Comparison of ENCODE assay signal across 1 cellular context in genomic region chr20:32462900-32463641, GRCh38.
TF ChIP-seq lines count a peak whose summit lies in the region.

No MANE protein-coding gene starts in this region.

TF ChIP-seq in HepG2, 621 proteins besides CTCF, POLR2A, EP300 and RAD21 (continued from another document):
- TF ChIP-seq ZNF530 (CRISPR knock-in tag; IDR thresholded peaks at IDR 0.05; ENCODE audit: low read depth) (no peak), RNF2 (conservative IDR thresholded peaks at IDR 0.05; ENCODE audit: low read depth) (no peak), EED (CRISPR knock-in tag; IDR thresholded peaks at IDR 0.05) (no peak), STAT6 (CRISPR knock-in tag; IDR thresholded peaks at IDR 0.05; ENCODE audit: borderline replicate concordance) (no peak), YY1 (IDR thresholded peaks at IDR 0.05; ENCODE audit: insufficient read depth, insufficient replicate concordance, low read depth, low read length) (no peak), SP4 (CRISPR knock-in tag; IDR thresholded peaks at IDR 0.05) (no peak), GLMP (CRISPR knock-in tag; IDR thresholded peaks at IDR 0.05; ENCODE audit: borderline replicate concordance) (no peak), HBP1 (CRISPR knock-in tag; IDR thresholded peaks at IDR 0.05; ENCODE audit: low read depth) (no peak)
